23 cellular contexts compared by ENCODE assay signal in genomic region chr4:53221832-53222480, GRCh38.
"Had no signal": no experiment of that assay in that cellular context is flagged by ENCODE, and none has a peak within 500 bp of the region (broad histone marks: within the 10 kb centered on the region; RNA-seq: fewer than 3 reads in every experiment).

No MANE protein-coding gene starts in this region.

- H3K27ac ChIP-seq: esophagus squamous epithelium, foreskin keratinocyte, hepatocyte, pancreas, suprapubic skin, thyroid gland, upper lobe of left lung, uterus had no signal

- H3K36me3 ChIP-seq: pancreas, suprapubic skin, thyroid gland, upper lobe of left lung, uterus had no signal

- ATAC-seq: foreskin keratinocyte; left colon; left ventricle myocardium superior; pancreas; right cardiac atrium; stimulated activated naive B cell treated with anti-CD40 and anti-IgM and Interleukin-4, amounts not matched to agents 10 μg/mL and 1 μg/mL and 100 μg/mL, for 72 hours had no signal

- H3K27me3 ChIP-seq: esophagus squamous epithelium, foreskin keratinocyte, hepatocyte, pancreas, suprapubic skin, thyroid gland, upper lobe of left lung, uterus had no signal

- H3K4me1 ChIP-seq: esophagus squamous epithelium, foreskin keratinocyte, pancreas, suprapubic skin, thyroid gland, upper lobe of left lung, uterus had no signal

- H3K4me3 Mint-ChIP-seq: naive B cell; nephron; stimulated activated naive B cell treated with anti-CD40 and anti-IgM and Interleukin-4, amounts not matched to agents 10 μg/mL and 1 μg/mL and 100 μg/mL, for 72 hours had no signal

- FAIRE-seq: endometrium, pancreas, small intestine had no signal

- DNase-seq: effector memory CD4-positive, alpha-beta T cell; esophagus squamous epithelium; head of caudate nucleus; left colon; left ventricle myocardium superior; mesendoderm; naive B cell; occipital lobe; pancreas; right cardiac atrium; small intestine; stimulated activated CD4-positive, alpha-beta T cell treated with anti-CD3 and anti-CD28 coated beads, Interleukin-4, amount 100 ng/mL, for 1 hour; stimulated activated naive B cell treated with anti-CD40 and anti-IgM and Interleukin-4, amounts not matched to agents 10 μg/mL and 1 μg/mL and 100 μg/mL, for 72 hours; thyroid gland; upper lobe of left lung; uterus had no signal

- H3K27me3 Mint-ChIP-seq: naive B cell; progenitor cell of endocrine pancreas; stimulated activated naive B cell treated with anti-CD40 and anti-IgM and Interleukin-4, amounts not matched to agents 10 μg/mL and 1 μg/mL and 100 μg/mL, for 72 hours had no signal

- H3K4me3 ChIP-seq: esophagus squamous epithelium, hepatocyte, lung, pancreas, suprapubic skin, thyroid gland, upper lobe of left lung, uterus had no signal

- H3K9me3 ChIP-seq: esophagus squamous epithelium, pancreas, suprapubic skin, thyroid gland, upper lobe of left lung, uterus had no signal

- H3K4me1 Mint-ChIP-seq: stimulated activated naive B cell treated with anti-CD40 and anti-IgM and Interleukin-4, amounts not matched to agents 10 μg/mL and 1 μg/mL and 100 μg/mL, for 72 hours had no signal

- H3K27ac Mint-ChIP-seq: naive B cell; nephron; progenitor cell of endocrine pancreas; stimulated activated naive B cell treated with anti-CD40 and anti-IgM and Interleukin-4, amounts not matched to agents 10 μg/mL and 1 μg/mL and 100 μg/mL, for 72 hours had no signal
